In the genomic region with DNA sequence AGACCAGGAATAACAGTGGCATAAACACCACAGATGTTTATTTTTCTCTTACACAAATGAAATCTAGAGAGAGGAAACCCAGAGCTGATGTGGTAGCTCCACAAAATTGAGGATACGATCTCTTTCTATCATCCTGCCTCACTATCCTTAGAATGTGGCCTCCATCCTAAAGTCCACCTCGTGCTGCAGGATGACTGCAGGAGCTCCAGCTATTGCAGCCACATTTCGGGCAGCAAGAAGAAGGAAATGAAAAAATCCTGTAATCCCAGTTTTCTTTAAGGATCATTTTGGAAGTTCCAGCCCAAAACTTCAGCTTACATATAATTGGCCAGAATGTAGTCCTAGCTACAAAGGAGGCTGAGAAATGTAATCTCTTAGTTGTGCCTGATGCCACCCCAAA, we compare ENCODE assay signal across 31 cellular contexts.
"Had no signal": no experiment of that assay in that cellular context is flagged by ENCODE, and none has a peak within 500 bp of the region (broad histone marks: within the 10 kb centered on the region; RNA-seq: fewer than 3 reads in every experiment).

No MANE protein-coding gene starts in this region.

- H3K27ac Mint-ChIP-seq: mesothelial cell of epicardium; naive thymus-derived CD4-positive, alpha-beta T cell; natural killer cell treated with Interleukin-12 subunit alpha and Interleukin-12 subunit beta and Interleukin-15 and Interleukin-18, amount 100 ng/mL, for 72 hours; stimulated activated effector memory CD8-positive, alpha-beta T cell treated with anti-CD3 and anti-CD28 coated beads, Interleukin-12 subunit alpha, Interleukin-12 subunit beta, amount 100 ng/mL, for 72 hours; stimulated activated naive CD8-positive, alpha-beta T cell treated with anti-CD3 and anti-CD28 coated beads, Interleukin-15, Interleukin-2, amounts not matched to agents 100 ng/mL and 50 ng/mL, for 24 hours had no signal

- H3K4me3 ChIP-seq: lower lobe of right lung, mucosa of descending colon, pancreas, prostate gland, sigmoid colon, spleen, suprapubic skin, thoracic aorta, tibial artery, upper lobe of right lung had no signal

- H3K27me3 Mint-ChIP-seq: stimulated activated naive CD8-positive, alpha-beta T cell treated with anti-CD3 and anti-CD28 coated beads, Interleukin-15, Interleukin-2, amounts not matched to agents 100 ng/mL and 50 ng/mL, for 24 hours had no signal

- H3K36me3 Mint-ChIP-seq: mesothelial cell of epicardium; naive thymus-derived CD4-positive, alpha-beta T cell; natural killer cell treated with Interleukin-12 subunit alpha and Interleukin-12 subunit beta and Interleukin-15 and Interleukin-18, amount 100 ng/mL, for 72 hours; stimulated activated effector memory CD8-positive, alpha-beta T cell treated with anti-CD3 and anti-CD28 coated beads, Interleukin-12 subunit alpha, Interleukin-12 subunit beta, amount 100 ng/mL, for 72 hours had no signal

- H3K4me3 Mint-ChIP-seq: mesothelial cell of epicardium; naive thymus-derived CD4-positive, alpha-beta T cell; natural killer cell treated with Interleukin-12 subunit alpha and Interleukin-12 subunit beta and Interleukin-15 and Interleukin-18, amount 100 ng/mL, for 72 hours; stimulated activated effector memory CD8-positive, alpha-beta T cell treated with anti-CD3 and anti-CD28 coated beads, Interleukin-12 subunit alpha, Interleukin-12 subunit beta, amount 100 ng/mL, for 72 hours; stimulated activated naive CD8-positive, alpha-beta T cell treated with anti-CD3 and anti-CD28 coated beads, Interleukin-15, Interleukin-2, amounts not matched to agents 100 ng/mL and 50 ng/mL, for 24 hours had no signal

- H3K4me1 ChIP-seq: pancreas, prostate gland, sigmoid colon, upper lobe of right lung had no signal

- H3K9me3 Mint-ChIP-seq: mesothelial cell of epicardium; naive thymus-derived CD4-positive, alpha-beta T cell; natural killer cell treated with Interleukin-12 subunit alpha and Interleukin-12 subunit beta and Interleukin-15 and Interleukin-18, amount 100 ng/mL, for 72 hours; stimulated activated effector memory CD8-positive, alpha-beta T cell treated with anti-CD3 and anti-CD28 coated beads, Interleukin-12 subunit alpha, Interleukin-12 subunit beta, amount 100 ng/mL, for 72 hours; stimulated activated naive CD8-positive, alpha-beta T cell treated with anti-CD3 and anti-CD28 coated beads, Interleukin-15, Interleukin-2, amounts not matched to agents 100 ng/mL and 50 ng/mL, for 24 hours had no signal

- DNase-seq: hippocampal formation; kidney glomerular epithelial cell; left cardiac atrium; lower lobe of right lung; mammary epithelial cell; mesenchymal stem cell; mucosa of descending colon; naive thymus-derived CD4-positive, alpha-beta T cell; nucleus accumbens; pancreas; posterior cingulate gyrus; retina; sigmoid colon; small intestine; spleen; stimulated activated CD4-positive, alpha-beta T cell treated with anti-CD3 and anti-CD28 coated beads, Interleukin-4, amount 100 ng/mL, for 24 hours; stimulated activated naive CD4-positive, alpha-beta T cell; tibial artery; upper lobe of right lung had no signal

- H3K9me3 ChIP-seq: lower lobe of right lung, mucosa of descending colon, pancreas, prostate gland, sigmoid colon, spleen, suprapubic skin, thoracic aorta, tibial artery, upper lobe of right lung had no signal

- ATAC-seq: left cardiac atrium; left lobe of liver; left ventricle myocardium superior; lower lobe of right lung; mucosa of descending colon; naive thymus-derived CD4-positive, alpha-beta T cell; natural killer cell treated with Interleukin-12 subunit alpha and Interleukin-12 subunit beta and Interleukin-15 and Interleukin-18, amount 100 ng/mL, for 72 hours; pancreas; right cardiac atrium; stimulated activated effector memory CD8-positive, alpha-beta T cell treated with anti-CD3 and anti-CD28 coated beads, Interleukin-12 subunit alpha, Interleukin-12 subunit beta, amount 100 ng/mL, for 72 hours; upper lobe of right lung had no signal

- H3K36me3 ChIP-seq: lower lobe of right lung, pancreas, prostate gland, sigmoid colon, spleen, suprapubic skin, thoracic aorta, tibial artery, upper lobe of right lung had no signal

- H3K27ac ChIP-seq: lower lobe of right lung, pancreas, prostate gland, sigmoid colon, suprapubic skin, thoracic aorta, tibial artery, upper lobe of right lung had no signal

- H3K27me3 ChIP-seq: pancreas, sigmoid colon, spleen, suprapubic skin, tibial artery, upper lobe of right lung had no signal

- FAIRE-seq: keratinocyte, pancreas, small intestine, urothelium cell line had no signal
